1 cellular context compared by ENCODE assay signal in the genomic region with DNA sequence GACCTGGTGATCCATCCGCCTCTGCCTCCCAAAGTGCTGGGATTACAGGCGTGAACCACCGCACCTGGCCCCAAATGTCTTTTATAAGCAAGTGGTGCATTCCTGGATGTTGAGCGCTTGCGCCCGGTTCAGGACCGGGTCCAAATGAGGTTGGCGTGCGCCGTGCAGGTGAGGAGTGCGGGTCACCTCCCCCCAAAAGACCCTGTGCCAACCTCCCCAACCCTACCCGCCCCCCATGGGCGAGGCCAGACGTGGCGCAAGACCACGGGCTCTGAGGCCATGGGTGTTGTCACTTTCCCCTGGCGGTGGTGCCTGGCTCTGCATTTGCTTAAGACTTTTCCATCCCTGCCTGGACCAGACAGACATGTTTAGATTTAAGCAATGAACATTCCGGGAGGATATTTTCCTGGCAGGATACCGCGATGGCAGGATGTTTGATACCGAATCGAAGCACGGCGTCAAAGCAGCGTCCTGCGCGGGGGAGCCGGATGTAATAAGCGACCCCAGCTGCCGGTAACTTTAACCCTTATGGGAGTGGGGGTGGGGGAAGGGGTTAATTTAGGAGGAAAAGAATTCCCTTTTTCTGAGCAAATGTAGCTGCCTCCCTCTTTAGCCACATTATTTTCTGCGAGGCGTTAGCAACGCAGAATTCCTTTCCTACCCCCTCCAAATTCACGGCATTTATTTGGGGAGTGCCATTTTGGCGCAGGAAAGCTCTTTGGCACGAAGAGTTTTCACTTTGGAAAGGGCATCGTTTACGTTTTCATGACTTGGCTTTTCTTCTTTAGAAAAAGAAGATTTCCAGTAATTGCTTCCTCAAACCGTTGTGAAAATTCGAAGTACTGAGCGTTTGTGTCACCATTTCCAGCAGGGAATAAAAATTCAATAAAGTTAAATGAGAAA.
A peak's percentile ranks its signal among the peaks of the same experiment; 100 is the strongest.
TF ChIP-seq lines count a peak whose summit lies in the region.

No MANE protein-coding gene starts in this region.

TF ChIP-seq in K562, 482 proteins besides CTCF, POLR2A, EP300 and RAD21 (continued from another document and continues in another):
- TF ChIP-seq, protein P1, sequence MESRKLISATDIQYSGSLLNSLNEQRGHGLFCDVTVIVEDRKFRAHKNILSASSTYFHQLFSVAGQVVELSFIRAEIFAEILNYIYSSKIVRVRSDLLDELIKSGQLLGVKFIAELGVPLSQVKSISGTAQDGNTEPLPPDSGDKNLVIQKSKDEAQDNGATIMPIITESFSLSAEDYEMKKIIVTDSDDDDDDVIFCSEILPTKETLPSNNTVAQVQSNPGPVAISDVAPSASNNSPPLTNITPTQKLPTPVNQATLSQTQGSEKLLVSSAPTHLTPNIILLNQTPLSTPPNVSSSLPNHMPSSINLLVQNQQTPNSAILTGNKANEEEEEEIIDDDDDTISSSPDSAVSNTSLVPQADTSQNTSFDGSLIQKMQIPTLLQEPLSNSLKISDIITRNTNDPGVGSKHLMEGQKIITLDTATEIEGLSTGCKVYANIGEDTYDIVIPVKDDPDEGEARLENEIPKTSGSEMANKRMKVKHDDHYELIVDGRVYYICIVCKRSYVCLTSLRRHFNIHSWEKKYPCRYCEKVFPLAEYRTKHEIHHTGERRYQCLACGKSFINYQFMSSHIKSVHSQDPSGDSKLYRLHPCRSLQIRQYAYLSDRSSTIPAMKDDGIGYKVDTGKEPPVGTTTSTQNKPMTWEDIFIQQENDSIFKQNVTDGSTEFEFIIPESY (CRISPR knock-in tag; IDR thresholded peaks at IDR 0.05): no peak
- TF ChIP-seq ZNF592 (IDR thresholded peaks at IDR 0.05): no peak
- TF ChIP-seq ZNF408 (CRISPR knock-in tag; IDR thresholded peaks at IDR 0.05; ENCODE audit: low read depth): no peak
- no peak for TF ChIP-seq MEF2A (IDR thresholded peaks at IDR 0.05; ENCODE audit: control insufficient read depth, low read depth, low read length)
- TF ChIP-seq SIRT6 (IDR thresholded peaks at IDR 0.05; ENCODE audit: low read depth, low read length): no peak
- 0 out of 2 replicates have a peak, but pooled peaks have one; percentile 35 for TF ChIP-seq ZNF766 (CRISPR knock-in tag; conservative IDR thresholded peaks at IDR 0.05)
- no peak for TF ChIP-seq ZSCAN32 (CRISPR knock-in tag; IDR thresholded peaks at IDR 0.05)
- TF ChIP-seq, protein P2, sequence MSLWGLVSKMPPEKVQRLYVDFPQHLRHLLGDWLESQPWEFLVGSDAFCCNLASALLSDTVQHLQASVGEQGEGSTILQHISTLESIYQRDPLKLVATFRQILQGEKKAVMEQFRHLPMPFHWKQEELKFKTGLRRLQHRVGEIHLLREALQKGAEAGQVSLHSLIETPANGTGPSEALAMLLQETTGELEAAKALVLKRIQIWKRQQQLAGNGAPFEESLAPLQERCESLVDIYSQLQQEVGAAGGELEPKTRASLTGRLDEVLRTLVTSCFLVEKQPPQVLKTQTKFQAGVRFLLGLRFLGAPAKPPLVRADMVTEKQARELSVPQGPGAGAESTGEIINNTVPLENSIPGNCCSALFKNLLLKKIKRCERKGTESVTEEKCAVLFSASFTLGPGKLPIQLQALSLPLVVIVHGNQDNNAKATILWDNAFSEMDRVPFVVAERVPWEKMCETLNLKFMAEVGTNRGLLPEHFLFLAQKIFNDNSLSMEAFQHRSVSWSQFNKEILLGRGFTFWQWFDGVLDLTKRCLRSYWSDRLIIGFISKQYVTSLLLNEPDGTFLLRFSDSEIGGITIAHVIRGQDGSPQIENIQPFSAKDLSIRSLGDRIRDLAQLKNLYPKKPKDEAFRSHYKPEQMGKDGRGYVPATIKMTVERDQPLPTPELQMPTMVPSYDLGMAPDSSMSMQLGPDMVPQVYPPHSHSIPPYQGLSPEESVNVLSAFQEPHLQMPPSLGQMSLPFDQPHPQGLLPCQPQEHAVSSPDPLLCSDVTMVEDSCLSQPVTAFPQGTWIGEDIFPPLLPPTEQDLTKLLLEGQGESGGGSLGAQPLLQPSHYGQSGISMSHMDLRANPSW (CRISPR knock-in tag; IDR thresholded peaks at IDR 0.05): no peak
- TF ChIP-seq PREB (CRISPR knock-in tag; IDR thresholded peaks at IDR 0.05): no peak
- TF ChIP-seq ZBTB11 (CRISPR knock-in tag; IDR thresholded peaks at IDR 0.05): 0 out of 6 replicates have a peak, but pooled peaks of 1 of the 3 experiments have one; percentile 31
- TF ChIP-seq, protein P3, sequence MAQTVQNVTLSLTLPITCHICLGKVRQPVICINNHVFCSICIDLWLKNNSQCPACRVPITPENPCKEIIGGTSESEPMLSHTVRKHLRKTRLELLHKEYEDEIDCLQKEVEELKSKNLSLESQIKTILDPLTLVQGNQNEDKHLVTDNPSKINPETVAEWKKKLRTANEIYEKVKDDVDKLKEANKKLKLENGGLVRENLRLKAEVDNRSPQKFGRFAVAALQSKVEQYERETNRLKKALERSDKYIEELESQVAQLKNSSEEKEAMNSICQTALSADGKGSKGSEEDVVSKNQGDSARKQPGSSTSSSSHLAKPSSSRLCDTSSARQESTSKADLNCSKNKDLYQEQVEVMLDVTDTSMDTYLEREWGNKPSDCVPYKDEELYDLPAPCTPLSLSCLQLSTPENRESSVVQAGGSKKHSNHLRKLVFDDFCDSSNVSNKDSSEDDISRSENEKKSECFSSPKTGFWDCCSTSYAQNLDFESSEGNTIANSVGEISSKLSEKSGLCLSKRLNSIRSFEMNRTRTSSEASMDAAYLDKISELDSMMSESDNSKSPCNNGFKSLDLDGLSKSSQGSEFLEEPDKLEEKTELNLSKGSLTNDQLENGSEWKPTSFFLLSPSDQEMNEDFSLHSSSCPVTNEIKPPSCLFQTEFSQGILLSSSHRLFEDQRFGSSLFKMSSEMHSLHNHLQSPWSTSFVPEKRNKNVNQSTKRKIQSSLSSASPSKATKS (CRISPR knock-in tag; IDR thresholded peaks at IDR 0.05): no peak
- TF ChIP-seq NR2C1 (IDR thresholded peaks at IDR 0.05): no peak
- no peak for TF ChIP-seq NR2C1 (tag; IDR thresholded peaks at IDR 0.05)
- TF ChIP-seq GTF2E2 (tag; IDR thresholded peaks at IDR 0.05): no peak
- TF ChIP-seq ZBTB40 (IDR thresholded peaks at IDR 0.05): peak; percentile 28; the same call in 1 of the 2 replicates
- no peak for TF ChIP-seq ZBTB40 (CRISPR knock-in tag; IDR thresholded peaks at IDR 0.05)
- no peak for TF ChIP-seq ZNF668 (CRISPR knock-in tag; IDR thresholded peaks at IDR 0.05)
- TF ChIP-seq BRD9 (IDR thresholded peaks at IDR 0.05; ENCODE audit: low read depth, partially characterized antibody): no peak
- no peak for TF ChIP-seq RBBP5 (IDR thresholded peaks at IDR 0.05; ENCODE audit: borderline replicate concordance, insufficient read depth, low read length, poor library complexity, severe bottlenecking)
